In the genomic region with DNA sequence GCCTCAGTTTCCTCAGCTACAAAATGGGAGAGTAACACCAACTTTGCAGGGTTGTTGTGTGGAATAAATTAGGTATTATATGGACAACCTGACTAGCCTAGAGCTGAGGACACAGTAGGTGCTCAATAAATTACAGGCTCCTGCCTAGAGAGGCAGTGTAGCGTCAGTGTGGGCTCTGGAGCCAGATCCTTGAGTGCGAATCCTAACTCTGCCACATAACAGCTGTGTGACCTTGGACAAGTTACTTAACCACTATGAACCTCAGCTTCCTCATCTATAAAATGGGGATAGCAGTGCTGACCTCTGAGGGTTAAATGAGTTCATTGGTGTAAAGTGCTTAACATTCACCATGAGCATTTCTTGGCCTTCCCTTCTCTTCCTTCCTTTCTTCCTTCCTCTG, we compare ENCODE assay signal across 23 cellular contexts. TPM values are rescaled to one million over a fixed set of nuclear protein-coding genes. Genes with fewer than 3 reads are reported as not detected.
"Had no signal": no experiment of that assay in that cellular context is flagged by ENCODE, and none has a peak within 500 bp of the region (broad histone marks: within the 10 kb centered on the region; RNA-seq: fewer than 3 reads in every experiment).

No MANE protein-coding gene starts in this region.

- DNase-seq: effector CD4-positive, alpha-beta T cell; endodermal cell; erythroblast; foreskin keratinocyte; head of caudate nucleus; hippocampal formation; kidney glomerular epithelial cell; midbrain; nucleus accumbens; ovary; spleen; stimulated activated CD4-positive, alpha-beta T cell treated with anti-CD3 and anti-CD28 coated beads, Interleukin-15, amount 100 ng/mL, for 24 hours; stimulated activated CD4-positive, alpha-beta T cell treated with anti-CD3 and anti-CD28 coated beads, Interleukin-1b, Interleukin-23, amount 100 ng/mL, for 48 hours; stimulated activated CD4-positive, alpha-beta T cell treated with anti-CD3 and anti-CD28 coated beads, Interleukin-4, amount 100 ng/mL, for 24 hours; testis; transverse colon had no signal

- ATAC-seq: foreskin keratinocyte; natural killer cell treated with Interleukin-12 subunit alpha and Interleukin-12 subunit beta and Interleukin-15 and Interleukin-18, amount 100 ng/mL, for 72 hours; stimulated activated memory B cell treated with anti-CD40 and anti-IgM and Interleukin-4, amounts not matched to agents 10 μg/mL and 1 μg/mL and 100 μg/mL, for 72 hours had no signal

- FAIRE-seq: endothelial cell of umbilical vein had no signal

- H3K4me2 ChIP-seq: neural progenitor cell had no signal

- H3K27ac ChIP-seq: coronary artery, foreskin keratinocyte, neural progenitor cell, ovary, spleen, testis had no signal

- H3K4me1 ChIP-seq: spleen had no signal

- H3K9ac ChIP-seq: neural progenitor cell had no signal

- H3K27me3 ChIP-seq: neural progenitor cell, ovary, testis had no signal

- H3K9me3 ChIP-seq: ovary, prostate gland, spleen, testis, transverse colon had no signal

- H3K36me3 ChIP-seq: neural progenitor cell, ovary, prostate gland, spleen, transverse colon had no signal

- H3K4me3 ChIP-seq: coronary artery, neural progenitor cell, ovary, prostate gland, spleen, testis, transverse colon had no signal

- H2AFZ ChIP-seq: neural progenitor cell had no signal

RNA-seq across cellular contexts. Expression of a gene that starts 33.1 kb away (rescaled TPM):
- total RNA-seq: dermis microvascular lymphatic vessel endothelial cell had no signal
